ENCODE assay signal across 11 cellular contexts in genomic region chr17:28849281-28849680, GRCh38. TPM values are rescaled to one million over a fixed set of nuclear protein-coding genes. Genes with fewer than 3 reads are reported as not detected.
DNase-seq lines count a peak whose midpoint lies in the region; ATAC-seq and TF ChIP-seq lines count a peak whose summit lies in the region.
"Had no signal": no experiment of that assay in that cellular context is flagged by ENCODE, and none has a peak within 500 bp of the region (broad histone marks: within the 10 kb centered on the region; RNA-seq: fewer than 3 reads in every experiment).

No MANE protein-coding gene starts in this region.

- intact Hi-C loops in activated CD8-positive, alpha-beta T cell treated with anti-CD3 and anti-CD28 coated beads for 36 hours (cut with micrococcal nuclease), result no loop called here

- H3K27ac Mint-ChIP-seq in activated naive CD4-positive, alpha-beta T cell treated with anti-CD3 and anti-CD28 coated beads, Interleukin-2, amount 10 ng/mL, durations not matched to agents 7 days and 5 days, result no peak overlapping the region
- H3K27ac Mint-ChIP-seq in activated CD8-positive, alpha-beta T cell treated with anti-CD3 and anti-CD28 coated beads for 36 hours, result peak overlapping the region; percentile 24
- no peak overlapping the region for H3K27ac Mint-ChIP-seq in neural crest cell (ENCODE audit: unreplicated experiment)
- H3K27ac Mint-ChIP-seq: activated T-helper 1 cell treated with anti-CD3 and anti-CD28 coated beads, Interleukin-12 subunit alpha, Interleukin-12 subunit beta, Interleukin-2, Interleukin-4 antibody, amounts not matched to agents 30 ng/mL and 10 ng/mL and 1 ng/mL, durations not matched to agents 14 hours and 24 hours and 36 hours had no signal

- POLR2A ChIA-PET in activated CD8-positive, alpha-beta T cell treated with anti-CD3 and anti-CD28 coated beads for 36 hours (lab: Charles Lee), result interaction anchor here (1.2 to 1.8 kb wide), 3 partner anchors 49 to 98 kb away, joined by 3 to 7 read pairs (median 6); partner anchors contain the start of gene DHRS13

- DNase-seq in activated naive CD4-positive, alpha-beta T cell treated with anti-CD3 and anti-CD28 coated beads, Interleukin-2, amount 10 ng/mL, durations not matched to agents 7 days and 5 days, result peak; percentile 36
- DNase-seq in activated naive CD4-positive, alpha-beta T cell (lab: John Stamatoyannopoulos, UW), result no peak
- peak; percentile 42 for DNase-seq in KBM-7
- DNase-seq in activated CD8-positive, alpha-beta T cell treated with anti-CD3 and anti-CD28 coated beads for 36 hours, result peak; percentile 60
- DNase-seq in neural crest cell (ENCODE audit: low read depth, low spot score), result no peak
- no peak for DNase-seq in NCI-H1105 (lab: John Stamatoyannopoulos, UW)
- DNase-seq: caudate nucleus, foreskin melanocyte had no signal

- H3K27me3 Mint-ChIP-seq in activated naive CD4-positive, alpha-beta T cell treated with anti-CD3 and anti-CD28 coated beads, Interleukin-2, amount 10 ng/mL, durations not matched to agents 7 days and 5 days, result no peaks in the 10 kb centered on the region
- no peaks in the 10 kb centered on the region for H3K27me3 Mint-ChIP-seq in activated CD8-positive, alpha-beta T cell treated with anti-CD3 and anti-CD28 coated beads for 36 hours
- H3K27me3 Mint-ChIP-seq in neural crest cell (ENCODE audit: low read depth), result no peaks in the 10 kb centered on the region

- in situ Hi-C loops in KBM-7 (cut with MboI; ENCODE audit: low pct_unique_long_range_greater_than_20kb, low sequenced_read_pairs), result no loop called here

- CTCF ChIA-PET in activated naive CD4-positive, alpha-beta T cell treated with anti-CD3 and anti-CD28 coated beads, Interleukin-2, amount 10 ng/mL, durations not matched to agents 7 days and 5 days (lab: Charles Lee), result interaction anchor here (0.8 to 2.5 kb wide), 17 partner anchors 9 to 104 kb away, joined by 3 to 12 read pairs (median 4); partner anchors contain the start of genes DHRS13 and FLOT2
- CTCF ChIA-PET in activated CD8-positive, alpha-beta T cell treated with anti-CD3 and anti-CD28 coated beads for 36 hours (lab: Charles Lee), result interaction anchor here (0.5 to 4.3 kb wide), 36 partner anchors 10 to 268 kb away, joined by 3 to 61 read pairs (median 4); partner anchors contain the start of genes DHRS13, FLOT2 and TLCD1

- no peak for TF ChIP-seq CTCF in activated CD8-positive, alpha-beta T cell treated with anti-CD3 and anti-CD28 coated beads for 36 hours (IDR thresholded peaks at IDR 0.05)
- no peak for TF ChIP-seq CTCF in neural crest cell (conservative IDR thresholded peaks at IDR 0.05)

- H3K4me3 Mint-ChIP-seq in activated naive CD4-positive, alpha-beta T cell treated with anti-CD3 and anti-CD28 coated beads, Interleukin-2, amount 10 ng/mL, durations not matched to agents 7 days and 5 days, result no peak overlapping the region
- H3K4me3 Mint-ChIP-seq in activated CD8-positive, alpha-beta T cell treated with anti-CD3 and anti-CD28 coated beads for 36 hours, result no peak overlapping the region
- H3K4me3 Mint-ChIP-seq in neural crest cell, result peak overlapping the region; percentile 52
- H3K4me3 Mint-ChIP-seq: activated T-helper 1 cell treated with anti-CD3 and anti-CD28 coated beads, Interleukin-12 subunit alpha, Interleukin-12 subunit beta, Interleukin-2, Interleukin-4 antibody, amounts not matched to agents 30 ng/mL and 10 ng/mL and 1 ng/mL, durations not matched to agents 14 hours and 24 hours and 36 hours had no signal

- no peaks in the 10 kb centered on the region for H3K9me3 Mint-ChIP-seq in activated naive CD4-positive, alpha-beta T cell treated with anti-CD3 and anti-CD28 coated beads, Interleukin-2, amount 10 ng/mL, durations not matched to agents 7 days and 5 days
- no peaks in the 10 kb centered on the region for H3K9me3 Mint-ChIP-seq in activated CD8-positive, alpha-beta T cell treated with anti-CD3 and anti-CD28 coated beads for 36 hours
- H3K9me3 Mint-ChIP-seq in neural crest cell, result no peaks in the 10 kb centered on the region
- H3K9me3 Mint-ChIP-seq: activated T-helper 1 cell treated with anti-CD3 and anti-CD28 coated beads, Interleukin-12 subunit alpha, Interleukin-12 subunit beta, Interleukin-2, Interleukin-4 antibody, amounts not matched to agents 30 ng/mL and 10 ng/mL and 1 ng/mL, durations not matched to agents 14 hours and 24 hours and 36 hours had no signal

- peaks cover 10% of the 10 kb centered on the region for H3K4me1 Mint-ChIP-seq in activated naive CD4-positive, alpha-beta T cell treated with anti-CD3 and anti-CD28 coated beads, Interleukin-2, amount 10 ng/mL, durations not matched to agents 7 days and 5 days
- peaks cover 9% of the 10 kb centered on the region for H3K4me1 Mint-ChIP-seq in activated CD8-positive, alpha-beta T cell treated with anti-CD3 and anti-CD28 coated beads for 36 hours (ENCODE audit: low read depth)
- H3K4me1 Mint-ChIP-seq in neural crest cell, result peaks cover 2% of the 10 kb centered on the region

- no peaks in the 10 kb centered on the region for H3K36me3 Mint-ChIP-seq in activated naive CD4-positive, alpha-beta T cell treated with anti-CD3 and anti-CD28 coated beads, Interleukin-2, amount 10 ng/mL, durations not matched to agents 7 days and 5 days
- H3K36me3 Mint-ChIP-seq in activated CD8-positive, alpha-beta T cell treated with anti-CD3 and anti-CD28 coated beads for 36 hours (ENCODE audit: low read depth), result no peaks in the 10 kb centered on the region
- no peaks in the 10 kb centered on the region for H3K36me3 Mint-ChIP-seq in neural crest cell (ENCODE audit: low read depth)

- peak; percentile 75 for ATAC-seq in activated CD8-positive, alpha-beta T cell treated with anti-CD3 and anti-CD28 coated beads for 36 hours
- ATAC-seq in HG02852 (IDR thresholded peaks at IDR 0.05; ENCODE audit: unreplicated experiment) (no peak), GM21737 (IDR thresholded peaks at IDR 0.05; ENCODE audit: unreplicated experiment) (no peak)

RNA-seq across cellular contexts. Expression of gene ERAL1, which starts 5.5 kb away (rescaled TPM):
- 10 to 100 TPM; 58.2 to 60.0 TPM for total RNA-seq in activated CD8-positive, alpha-beta T cell treated with anti-CD3 and anti-CD28 coated beads for 36 hours
- 63.0 and 64.4 TPM in 2 replicates for total RNA-seq in neural crest cell

RNA-seq across cellular contexts. Expression of gene FAM222B, which starts 6.7 kb away (rescaled TPM):
- 10 to 100 TPM; 14.7 to 15.2 TPM for total RNA-seq in activated CD8-positive, alpha-beta T cell treated with anti-CD3 and anti-CD28 coated beads for 36 hours
- total RNA-seq in neural crest cell, result 29.6 and 33.0 TPM in 2 replicates

RNA-seq across cellular contexts. Expression of gene FLOT2, which starts 48.3 kb away (rescaled TPM):
- 10 to 100 TPM; 59.7 to 60.1 TPM for total RNA-seq in activated CD8-positive, alpha-beta T cell treated with anti-CD3 and anti-CD28 coated beads for 36 hours
- 132 and 133 TPM in 2 replicates for total RNA-seq in neural crest cell

RNA-seq across cellular contexts. Expression of gene DHRS13, which starts 53.6 kb away (rescaled TPM):
- 10 to 100 TPM; 37.3 to 38.2 TPM for total RNA-seq in activated CD8-positive, alpha-beta T cell treated with anti-CD3 and anti-CD28 coated beads for 36 hours
- 28.7 and 32.6 TPM in 2 replicates for total RNA-seq in neural crest cell

Comparison
In these comparisons a context has a peak if more than half of its experiments do, and no peak if none do; other contexts are left out.
1. DNase-seq: peak in activated naive CD4-positive, alpha-beta T cell treated with anti-CD3 and anti-CD28 coated beads, Interleukin-2, amount 10 ng/mL, durations not matched to agents 7 days and 5 days (single experiment), KBM-7 (single experiment) and activated CD8-positive, alpha-beta T cell treated with anti-CD3 and anti-CD28 coated beads for 36 hours (single experiment); none in activated naive CD4-positive, alpha-beta T cell (0 of 4), neural crest cell (single experiment) and NCI-H1105 (single experiment).